ENCODE assay signal across 8 cellular contexts in the genomic region with DNA sequence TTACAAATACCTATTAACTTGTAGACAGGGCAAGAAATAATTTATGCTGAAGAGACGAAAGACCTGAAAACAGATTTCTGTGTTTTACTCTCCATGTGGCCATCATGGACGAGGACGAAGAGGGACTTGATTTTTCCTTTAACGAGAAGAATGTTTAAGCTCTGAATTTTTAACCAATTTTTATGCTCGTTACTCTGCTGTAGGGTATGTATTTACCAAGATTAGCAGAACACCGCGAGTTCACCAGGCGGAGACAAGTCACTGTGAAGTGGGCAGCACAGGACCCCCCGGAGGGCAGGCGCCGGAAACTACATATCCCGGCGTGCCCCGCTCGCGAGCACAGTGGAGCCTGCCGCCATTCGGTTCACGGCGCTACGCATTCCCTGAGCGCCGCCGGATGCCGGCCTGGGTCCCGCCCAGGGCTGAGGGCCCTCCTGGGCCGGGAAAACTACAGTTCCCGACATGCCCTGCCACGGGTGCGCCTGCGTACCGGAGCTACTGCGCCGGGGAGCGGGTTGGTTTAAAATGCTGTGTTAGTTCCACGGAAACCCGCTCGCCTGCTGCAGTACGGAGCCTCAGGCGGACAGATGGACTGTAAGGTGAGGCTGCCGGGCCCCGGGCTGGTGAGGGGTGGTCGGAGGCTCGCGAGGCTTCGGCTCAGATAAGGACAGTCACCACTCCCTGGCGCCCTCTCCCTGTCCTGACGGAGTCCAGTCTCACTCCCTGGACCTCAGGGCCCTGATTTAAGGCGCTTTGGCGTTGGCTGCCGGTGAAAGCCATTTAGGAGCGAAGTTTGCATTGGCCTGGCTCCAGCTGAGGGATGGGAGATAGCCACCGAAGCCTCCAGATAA. TPM values are rescaled to one million over a fixed set of nuclear protein-coding genes. Genes with fewer than 3 reads are reported as not detected.
DNase-seq lines count a peak whose midpoint lies in the region; ATAC-seq and TF ChIP-seq lines count a peak whose summit lies in the region.

Gene CCDC150, plus strand, starts transcription at position 536 of the 851 bp plus-strand sequence. Its CDS starts 52 bp downstream, at position 588.

- in situ Hi-C loops in GM23248 (cut with MboI), result no loop called here

- ATAC-seq in naive thymus-derived CD4-positive, alpha-beta T cell, result peak; percentile 100
- peak; percentile 100 for ATAC-seq in stimulated activated memory B cell treated with anti-CD40 and anti-IgM and Interleukin-4, amounts not matched to agents 10 μg/mL and 1 μg/mL and 100 μg/mL, for 72 hours

- H2AFZ ChIP-seq in GM23248, result peak within 1 kb of the TSS; percentile 99
- H2AFZ ChIP-seq in Karpas-422 (ENCODE audit: low read length), result peak within 1 kb of the TSS; percentile 93
- peak within 1 kb of the TSS; percentile 97 for H2AFZ ChIP-seq in fibroblast of lung (ENCODE audit: low read length)

- H3K27me3 ChIP-seq in GM23248 (replicated peaks; ENCODE audit: insufficient read depth), result no peaks in the 10 kb centered on the region
- H3K27me3 ChIP-seq in Karpas-422 (ENCODE audit: low read length), result no peaks in the 10 kb centered on the region
- H3K27me3 ChIP-seq in fibroblast of lung (ENCODE audit: control insufficient read depth, insufficient read depth, low read length), result no peaks in the 10 kb centered on the region
- H3K27me3 ChIP-seq in naive thymus-derived CD4-positive, alpha-beta T cell (ENCODE audit: control insufficient read depth in 2 of 2, insufficient read depth in 2 of 2, low read length in 2 of 2), result no peaks in the 10 kb centered on the region

- H3K27ac Mint-ChIP-seq in activated T-helper 1 cell treated with anti-CD3 and anti-CD28 coated beads, Interleukin-12 subunit alpha, Interleukin-12 subunit beta, Interleukin-2, Interleukin-4 antibody, amounts not matched to agents 30 ng/mL and 10 ng/mL and 1 ng/mL, durations not matched to agents 14 hours and 24 hours and 36 hours, result peak within 1 kb of the TSS; percentile 81
- H3K27ac Mint-ChIP-seq in naive thymus-derived CD4-positive, alpha-beta T cell, result peak within 1 kb of the TSS in 8 of 9 donors; percentile 30 to 78 (median 43)
- H3K27ac Mint-ChIP-seq in stimulated activated memory B cell treated with anti-CD40 and anti-IgM and Interleukin-4, amounts not matched to agents 10 μg/mL and 1 μg/mL and 100 μg/mL, for 72 hours, result peak within 1 kb of the TSS; percentile 66

- peak within 1 kb of the TSS; percentile 78 for H3K4me3 Mint-ChIP-seq in activated T-helper 1 cell treated with anti-CD3 and anti-CD28 coated beads, Interleukin-12 subunit alpha, Interleukin-12 subunit beta, Interleukin-2, Interleukin-4 antibody, amounts not matched to agents 30 ng/mL and 10 ng/mL and 1 ng/mL, durations not matched to agents 14 hours and 24 hours and 36 hours
- H3K4me3 Mint-ChIP-seq in naive thymus-derived CD4-positive, alpha-beta T cell, result peak within 1 kb of the TSS; percentile 82 to 92 (median 88)
- peak within 1 kb of the TSS; percentile 91 for H3K4me3 Mint-ChIP-seq in stimulated activated memory B cell treated with anti-CD40 and anti-IgM and Interleukin-4, amounts not matched to agents 10 μg/mL and 1 μg/mL and 100 μg/mL, for 72 hours

- peak within 1 kb of the TSS; percentile 78 for H3K9ac ChIP-seq in GM23248
- peak within 1 kb of the TSS; percentile 83 for H3K9ac ChIP-seq in Karpas-422 (ENCODE audit: low read length)
- peak within 1 kb of the TSS; percentile 67 for H3K9ac ChIP-seq in fibroblast of lung (ENCODE audit: insufficient read depth, low read length)

- POLR2A ChIA-PET in naive thymus-derived CD4-positive, alpha-beta T cell (lab: Charles Lee), result interaction anchor here (0.5 to 1.6 kb wide), 4 partner anchors 109 to 1077 kb away, joined by 3 to 6 read pairs (median 4); partner anchors contain the start of genes GTF3C3 and SF3B1

- H4K20me1 ChIP-seq in GM23248 (ENCODE audit: insufficient read depth), result no peaks in the 10 kb centered on the region
- no peaks in the 10 kb centered on the region for H4K20me1 ChIP-seq in Karpas-422 (ENCODE audit: insufficient read depth, low read depth, low read length)
- H4K20me1 ChIP-seq in fibroblast of lung (ENCODE audit: control insufficient read depth, extremely low read depth, insufficient read depth, low read length), result no peaks in the 10 kb centered on the region

- no peaks in the 10 kb centered on the region for H3K9me3 Mint-ChIP-seq in activated T-helper 1 cell treated with anti-CD3 and anti-CD28 coated beads, Interleukin-12 subunit alpha, Interleukin-12 subunit beta, Interleukin-2, Interleukin-4 antibody, amounts not matched to agents 30 ng/mL and 10 ng/mL and 1 ng/mL, durations not matched to agents 14 hours and 24 hours and 36 hours
- H3K9me3 Mint-ChIP-seq in naive thymus-derived CD4-positive, alpha-beta T cell, result peaks cover 0 to 1% (median 0%) of the 10 kb centered on the region in 11 donors
- no peaks in the 10 kb centered on the region for H3K9me3 Mint-ChIP-seq in stimulated activated memory B cell treated with anti-CD40 and anti-IgM and Interleukin-4, amounts not matched to agents 10 μg/mL and 1 μg/mL and 100 μg/mL, for 72 hours

- H3K9me2 ChIP-seq in GM23248 (ENCODE audit: insufficient read depth) (no peaks in the 10 kb centered on the region), Karpas-422 (replicated peaks; ENCODE audit: insufficient read depth, low read length) (no peaks in the 10 kb centered on the region)

- peak; percentile 95 for DNase-seq in EH (ENCODE audit: low read depth)
- DNase-seq in GM23248, result peak; percentile 99
- peak; percentile 98 for DNase-seq in Karpas-422
- DNase-seq in RKO (ENCODE audit: low spot score), result peak; percentile 95
- DNase-seq in activated T-helper 1 cell treated with anti-CD3 and anti-CD28 coated beads, Interleukin-12 subunit alpha, Interleukin-12 subunit beta, Interleukin-2, Interleukin-4 antibody, amounts not matched to agents 30 ng/mL and 10 ng/mL and 1 ng/mL, durations not matched to agents 14 hours and 24 hours and 36 hours (ENCODE audit: low spot score), result peak; percentile 93
- DNase-seq in fibroblast of lung (ENCODE audit: low read depth in 2 of 2), result peak; percentile 91 to 92
- peak; percentile 88 to 95 (median 94) for DNase-seq in naive thymus-derived CD4-positive, alpha-beta T cell

- H3K4me3 ChIP-seq in GM23248, result peak within 1 kb of the TSS; percentile 84
- H3K4me3 ChIP-seq in Karpas-422 (ENCODE audit: low read length), result peak within 1 kb of the TSS; percentile 94
- H3K4me3 ChIP-seq in fibroblast of lung (replicated peaks in 1 of 4; ENCODE audit: control extremely low read depth in 1 of 4, insufficient read depth in 1 of 4, low read depth in 3 of 4, low read length in 4 of 4), result peak within 1 kb of the TSS; percentile 76 to 83 (median 80)
- H3K4me3 ChIP-seq in naive thymus-derived CD4-positive, alpha-beta T cell (ENCODE audit: low read length), result peak within 1 kb of the TSS; percentile 86

- H3K4me1 ChIP-seq in GM23248 (ENCODE audit: insufficient read depth) (no peaks in the 10 kb centered on the region), Karpas-422 (ENCODE audit: low read length) (peaks cover 22% of the 10 kb centered on the region), fibroblast of lung (ENCODE audit: control insufficient read depth, extremely low read depth, insufficient read depth, low read length) (peaks cover 3% of the 10 kb centered on the region)
- H3K4me1 ChIP-seq in naive thymus-derived CD4-positive, alpha-beta T cell (ENCODE audit: control insufficient read depth in 2 of 2, insufficient read depth in 2 of 2, low read length in 2 of 2), result peaks cover 7 to 8% of the 10 kb centered on the region in 2 donors

- H3F3A ChIP-seq in GM23248 (ENCODE audit: insufficient read depth), result no peaks in the 10 kb centered on the region

- 1% methylated on average over 53 of the region's 53 CpGs for WGBS in GM23248 (ENCODE audit: low coverage in 1 of 2, low lambda C conversion rate in 2 of 2, missing lambda C conversion rate in 2 of 2), 2 experiments

- H3K79me2 ChIP-seq in GM23248 (ENCODE audit: insufficient read depth), result peaks cover 7% of the 10 kb centered on the region
- H3K79me2 ChIP-seq in Karpas-422 (ENCODE audit: low read length), result peaks cover 48% of the 10 kb centered on the region
- peaks cover 4% of the 10 kb centered on the region for H3K79me2 ChIP-seq in fibroblast of lung (ENCODE audit: control insufficient read depth, insufficient read depth, low read length)

- peak; percentile 21 to 28 for TF ChIP-seq CTCF in fibroblast of lung (conservative IDR thresholded peaks at IDR 0.05 in 1 of 2, IDR thresholded peaks at IDR 0.05 in 1 of 2; ENCODE audit: low read depth in 1 of 2, low read length in 2 of 2)

- intact Hi-C loops in activated T-helper 1 cell treated with anti-CD3 and anti-CD28 coated beads, Interleukin-12 subunit alpha, Interleukin-12 subunit beta, Interleukin-2, Interleukin-4 antibody, amounts not matched to agents 30 ng/mL and 10 ng/mL and 1 ng/mL, durations not matched to agents 14 hours and 24 hours and 36 hours (cut with micrococcal nuclease), result loop anchor here (1.0 to 5.0 kb wide), 7 partner anchors 160 to 1066 kb away; partner anchors contain the start of genes COQ10B, DNAH7, GTF3C3 and MARS2
- intact Hi-C loops in naive thymus-derived CD4-positive, alpha-beta T cell (cut with micrococcal nuclease), result loop anchor here (1.0 to 10.0 kb wide), 13 partner anchors 160 to 1668 kb away; partner anchors contain the start of genes COQ10B (in 2 of the 2), DNAH7 (in 2 of the 2), GTF3C3 (in 2 of the 2) and MARS2 (in 2 of the 2)

- H3K9me3 ChIP-seq in GM23248 (ENCODE audit: low read depth) (no peaks in the 10 kb centered on the region), Karpas-422 (ENCODE audit: low read length) (no peaks in the 10 kb centered on the region), fibroblast of lung (ENCODE audit: control insufficient read depth, insufficient read depth, low read depth, low read length) (no peaks in the 10 kb centered on the region)
- no peaks in the 10 kb centered on the region for H3K9me3 ChIP-seq in naive thymus-derived CD4-positive, alpha-beta T cell (ENCODE audit: control insufficient read depth in 2 of 3, low read length in 3 of 3)

- H3K4me2 ChIP-seq in GM23248 (ENCODE audit: unreplicated experiment), result peak within 1 kb of the TSS; percentile 75
- H3K4me2 ChIP-seq in Karpas-422 (ENCODE audit: low read depth, low read length, poor library complexity, severe bottlenecking), result peak within 1 kb of the TSS; percentile 78
- peak within 1 kb of the TSS; percentile 61 for H3K4me2 ChIP-seq in fibroblast of lung (ENCODE audit: extremely low read depth, insufficient read depth, low read length)

- CTCF ChIA-PET in naive thymus-derived CD4-positive, alpha-beta T cell (lab: Charles Lee), result interaction anchor here (0.6 kb wide), 2 partner anchors 295 to 572 kb away, joined by 3 read pairs; no protein-coding TSS in a partner anchor

- H3K27ac ChIP-seq in GM23248 (peak within 1 kb of the TSS; percentile 16; the same call in 1 of the 2 replicates), Karpas-422 (ENCODE audit: low read length) (no peak within 1 kb of the TSS), fibroblast of lung (ENCODE audit: insufficient read depth, low read length) (peak within 1 kb of the TSS; percentile 53)
- H3K27ac ChIP-seq in naive thymus-derived CD4-positive, alpha-beta T cell (ENCODE audit: low read depth, low read length), result peak within 1 kb of the TSS; percentile 48

- peaks cover 2% of the 10 kb centered on the region for H3K36me3 Mint-ChIP-seq in activated T-helper 1 cell treated with anti-CD3 and anti-CD28 coated beads, Interleukin-12 subunit alpha, Interleukin-12 subunit beta, Interleukin-2, Interleukin-4 antibody, amounts not matched to agents 30 ng/mL and 10 ng/mL and 1 ng/mL, durations not matched to agents 14 hours and 24 hours and 36 hours (ENCODE audit: low read depth)
- H3K36me3 Mint-ChIP-seq in naive thymus-derived CD4-positive, alpha-beta T cell, result no peaks in the 10 kb centered on the region
- no peaks in the 10 kb centered on the region for H3K36me3 Mint-ChIP-seq in stimulated activated memory B cell treated with anti-CD40 and anti-IgM and Interleukin-4, amounts not matched to agents 10 μg/mL and 1 μg/mL and 100 μg/mL, for 72 hours

- H3K36me3 ChIP-seq in GM23248 (ENCODE audit: low read depth) (no peaks in the 10 kb centered on the region), Karpas-422 (ENCODE audit: insufficient read depth, low read length) (peaks cover 3% of the 10 kb centered on the region; the same call in 1 of the 2 replicates), fibroblast of lung (ENCODE audit: control insufficient read depth, insufficient read depth, low read length) (no peaks in the 10 kb centered on the region)
- no peaks in the 10 kb centered on the region for H3K36me3 ChIP-seq in naive thymus-derived CD4-positive, alpha-beta T cell (ENCODE audit: control insufficient read depth in 2 of 3, insufficient read depth in 3 of 3, low read length in 3 of 3)

- H3K27me3 Mint-ChIP-seq in activated T-helper 1 cell treated with anti-CD3 and anti-CD28 coated beads, Interleukin-12 subunit alpha, Interleukin-12 subunit beta, Interleukin-2, Interleukin-4 antibody, amounts not matched to agents 30 ng/mL and 10 ng/mL and 1 ng/mL, durations not matched to agents 14 hours and 24 hours and 36 hours (ENCODE audit: insufficient read depth), result peaks cover 13% of the 10 kb centered on the region
- H3K27me3 Mint-ChIP-seq in naive thymus-derived CD4-positive, alpha-beta T cell, result peaks cover 0 to 15% (median 0%) of the 10 kb centered on the region in 5 donors
- no peaks in the 10 kb centered on the region for H3K27me3 Mint-ChIP-seq in stimulated activated memory B cell treated with anti-CD40 and anti-IgM and Interleukin-4, amounts not matched to agents 10 μg/mL and 1 μg/mL and 100 μg/mL, for 72 hours

- H3K4me1 Mint-ChIP-seq in activated T-helper 1 cell treated with anti-CD3 and anti-CD28 coated beads, Interleukin-12 subunit alpha, Interleukin-12 subunit beta, Interleukin-2, Interleukin-4 antibody, amounts not matched to agents 30 ng/mL and 10 ng/mL and 1 ng/mL, durations not matched to agents 14 hours and 24 hours and 36 hours (ENCODE audit: low read depth), result peaks cover 28% of the 10 kb centered on the region
- peaks cover 4 to 26% (median 19%) of the 10 kb centered on the region in 7 donors for H3K4me1 Mint-ChIP-seq in naive thymus-derived CD4-positive, alpha-beta T cell
- peaks cover 27% of the 10 kb centered on the region for H3K4me1 Mint-ChIP-seq in stimulated activated memory B cell treated with anti-CD40 and anti-IgM and Interleukin-4, amounts not matched to agents 10 μg/mL and 1 μg/mL and 100 μg/mL, for 72 hours

RNA-seq across cellular contexts. Expression of gene CCDC150, which starts in this region (rescaled TPM):
- total RNA-seq in GM23248 (2014; rRNA removed; shearing (Covaris generic)), result 0.65 and 1.1 TPM in 2 replicates
- polyA plus RNA-seq in GM23248 (2016; fragmentation: Nextera tagmentation; extraction: Ambion mirVana) (2.1 and 2.5 TPM in 2 replicates), fibroblast of lung (1.5 and 2.4 TPM in 2 replicates)
- 12.5 and 31.0 TPM in 2 replicates for total RNA-seq in Karpas-422 (2014; rRNA removed; shearing (Covaris generic); ENCODE audit: low replicate concordance)
- total RNA-seq in activated T-helper 1 cell treated with anti-CD3 and anti-CD28 coated beads, Interleukin-12 subunit alpha, Interleukin-12 subunit beta, Interleukin-2, Interleukin-4 antibody, amounts not matched to agents 30 ng/mL and 10 ng/mL and 1 ng/mL, durations not matched to agents 14 hours and 24 hours and 36 hours, result 16.7 and 19.6 TPM in 2 replicates
- total RNA-seq in fibroblast of lung, result 3.9 and 5.1 TPM in 2 replicates
- polyA plus RNA-seq in fibroblast of lung (2012), result 1.5 and 1.8 TPM in 2 replicates
- not detected in 2 replicates for polyA minus RNA-seq in fibroblast of lung (ENCODE audit: low replicate concordance)
- total RNA-seq in naive thymus-derived CD4-positive, alpha-beta T cell, result 10 to 100 TPM in 1 of 5 experiments, 1 to 10 TPM in 3, under 1 TPM in 1; 0.13 to 11.2 (median 1.2) TPM
- polyA plus RNA-seq in naive thymus-derived CD4-positive, alpha-beta T cell, result under 1 TPM in 1 of 2 donors, not detected in 1; 0.31 TPM
